In the genomic region with DNA sequence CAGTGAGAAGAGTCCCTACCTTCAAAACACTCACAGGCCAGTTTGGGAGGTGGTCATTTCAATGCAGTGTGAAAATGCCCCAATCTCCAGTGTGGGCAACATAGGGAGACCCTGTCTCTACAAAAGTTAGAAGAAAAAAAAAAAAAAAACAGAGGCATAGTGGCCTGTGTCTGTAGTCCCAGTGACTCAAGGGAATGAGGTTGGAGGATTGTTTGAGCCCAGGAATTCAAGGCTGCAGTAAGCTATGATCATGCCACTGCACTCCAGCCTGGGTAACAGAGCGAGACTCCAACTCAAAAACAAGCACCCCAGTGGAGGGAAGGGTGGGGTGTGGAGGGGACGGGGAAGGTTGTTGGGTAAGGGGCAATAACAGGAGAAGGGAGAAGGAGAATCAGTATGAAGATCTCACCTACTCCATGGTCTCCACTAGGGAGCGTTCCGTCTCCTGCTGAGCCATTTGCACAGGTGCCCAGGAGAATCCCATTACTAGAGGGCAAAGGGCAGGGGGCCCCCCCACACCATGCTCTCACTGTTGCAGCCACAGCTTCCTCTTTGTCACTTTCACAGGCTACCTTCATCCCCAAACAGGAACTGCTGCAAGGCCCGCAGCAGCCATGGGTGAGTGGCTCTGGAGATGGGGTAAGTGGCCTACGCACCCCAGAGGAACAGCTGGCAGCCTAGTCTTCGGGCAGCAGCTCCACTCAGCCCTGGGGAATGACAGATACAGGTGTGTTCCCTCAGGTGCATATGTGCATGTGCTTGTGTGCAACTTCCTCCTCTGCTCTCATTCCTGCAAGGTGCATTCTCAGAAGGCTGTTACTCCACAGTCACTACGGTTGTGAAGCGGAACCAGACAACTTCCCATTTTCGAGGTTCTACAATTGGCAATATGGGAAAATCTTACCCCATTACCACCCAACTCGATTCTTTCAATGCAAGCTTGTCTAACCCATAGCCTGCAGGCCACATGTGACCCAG, we compare ENCODE assay signal across 8 cellular contexts.
DNase-seq lines count a peak whose midpoint lies in the region; ATAC-seq and TF ChIP-seq lines count a peak whose summit lies in the region.

No MANE protein-coding gene starts in this region.

- POLR2A ChIA-PET in Caco-2 (lab: Charles Lee), result no interaction called here

- peak; percentile 93 for ATAC-seq in GM18508 (IDR thresholded peaks at IDR 0.05; ENCODE audit: insufficient read depth, unreplicated experiment)
- peak; percentile 93 for ATAC-seq in HG02642 (IDR thresholded peaks at IDR 0.05; ENCODE audit: poor library complexity, unreplicated experiment)
- peak; percentile 62 to 79 (median 67) for ATAC-seq in right lobe of liver

- CTCF ChIA-PET in Caco-2 (lab: Charles Lee), result interaction anchor here (0.8 kb wide), 1 partner anchor 17 kb away, joined by 6 read pairs; no protein-coding TSS in a partner anchor

- H3K27ac Mint-ChIP-seq in Caco-2 (ENCODE audit: unreplicated experiment), result no peak overlapping the region

- no peaks in the 10 kb centered on the region for H3K9me3 ChIP-seq in right lobe of liver
- no peaks in the 10 kb centered on the region for H3K9me3 ChIP-seq in Caco-2

- H3K36me3 Mint-ChIP-seq in Caco-2 (ENCODE audit: insufficient read depth, unreplicated experiment), result no peaks in the 10 kb centered on the region

- H3K27me3 Mint-ChIP-seq in Caco-2 (ENCODE audit: insufficient read depth, unreplicated experiment), result no peaks in the 10 kb centered on the region

- no peak overlapping the region for H3K4me3 Mint-ChIP-seq in Caco-2 (ENCODE audit: unreplicated experiment)

- peaks cover 8% of the 10 kb centered on the region for H3K4me1 Mint-ChIP-seq in Caco-2 (ENCODE audit: low read depth, unreplicated experiment)

- H3K27me3 ChIP-seq in right lobe of liver, result no peaks in the 10 kb centered on the region
- H3K27me3 ChIP-seq in Caco-2 (replicated peaks; ENCODE audit: control insufficient read depth, insufficient read depth, low read length), result no peaks in the 10 kb centered on the region

- TF ChIP-seq POLR2A in right lobe of liver (IDR thresholded peaks at IDR 0.05), result no peak

- 40% methylated on average over 3 of the region's 11 CpGs for WGBS in right lobe of liver (ENCODE audit: insufficient coverage, low coverage, low lambda C conversion rate, missing lambda C conversion rate)

- no peak for TF ChIP-seq CTCF in right lobe of liver (IDR thresholded peaks at IDR 0.05)
- peak in 1 of 2 experiments; percentile 5 for TF ChIP-seq CTCF in Caco-2 (IDR thresholded peaks at IDR 0.05; ENCODE audit: insufficient read depth in 1 of 2, low read depth in 1 of 2, low read length in 1 of 2, severe bottlenecking in 1 of 2, unreplicated experiment in 1 of 2)

- no TSS peak for BruUV-seq in Caco-2 (replicated peaks; lab: Mats Ljungman, UMichigan)

- no peaks in the 10 kb centered on the region for H3K36me3 ChIP-seq in right lobe of liver
- H3K36me3 ChIP-seq in Caco-2 (ENCODE audit: control insufficient read depth, insufficient read depth, low read length), result no peaks in the 10 kb centered on the region

- H3K4me1 ChIP-seq in right lobe of liver (no peaks in the 10 kb centered on the region), Caco-2 (no peaks in the 10 kb centered on the region)

- DNase-seq in NCI-H187 treated with DMSO at 0.1 percent for 48 hours (lab: John Stamatoyannopoulos, UW) (peak; percentile 4), right lobe of liver (peak in 2 of 3 donors; percentile 55 to 68), Caco-2 (no peak), NCI-H526 treated with DMSO at 0.1 percent for 48 hours (lab: John Stamatoyannopoulos, UW) (no peak), COLO829 (ENCODE audit: low spot score) (no peak)
- DNase-seq in activated T-cell treated with anti-CD3 and anti-CD28 coated beads, Interleukin-2, amount 50 U/mL, for 48 hours, result peak; percentile 45 to 51

- H3K4me3 ChIP-seq in right lobe of liver, result no peak overlapping the region
- no peak overlapping the region for H3K4me3 ChIP-seq in Caco-2 (ENCODE audit: low read depth, low read length)

- intact Hi-C loops in right lobe of liver (cut with DNase I), result no loop called here
- intact Hi-C loops in Caco-2 (cut with micrococcal nuclease; ENCODE audit: unreplicated experiment), result loop anchor here (2.0 kb wide), 1 partner anchor 16 kb away; no protein-coding TSS in a partner anchor

- H3K9me3 Mint-ChIP-seq in Caco-2 (ENCODE audit: unreplicated experiment), result no peaks in the 10 kb centered on the region

- no peak overlapping the region for H3K27ac ChIP-seq in right lobe of liver

Comparison
In these comparisons a context has a peak if more than half of its experiments do, and no peak if none do; other contexts are left out.
1. DNase-seq: peak in NCI-H187 treated with DMSO at 0.1 percent for 48 hours (single experiment), activated T-cell treated with anti-CD3 and anti-CD28 coated beads, Interleukin-2, amount 50 U/mL, for 48 hours (2 of 2) and right lobe of liver (2 of 3); none in Caco-2 (0 of 2), NCI-H526 treated with DMSO at 0.1 percent for 48 hours (single experiment) and COLO829 (single experiment).
2. Peak in every context shown above with its lines, with median percentiles within 50 percentile points of each other: ATAC-seq.